ENCODE assay signal across 8 cellular contexts in the genomic region with DNA sequence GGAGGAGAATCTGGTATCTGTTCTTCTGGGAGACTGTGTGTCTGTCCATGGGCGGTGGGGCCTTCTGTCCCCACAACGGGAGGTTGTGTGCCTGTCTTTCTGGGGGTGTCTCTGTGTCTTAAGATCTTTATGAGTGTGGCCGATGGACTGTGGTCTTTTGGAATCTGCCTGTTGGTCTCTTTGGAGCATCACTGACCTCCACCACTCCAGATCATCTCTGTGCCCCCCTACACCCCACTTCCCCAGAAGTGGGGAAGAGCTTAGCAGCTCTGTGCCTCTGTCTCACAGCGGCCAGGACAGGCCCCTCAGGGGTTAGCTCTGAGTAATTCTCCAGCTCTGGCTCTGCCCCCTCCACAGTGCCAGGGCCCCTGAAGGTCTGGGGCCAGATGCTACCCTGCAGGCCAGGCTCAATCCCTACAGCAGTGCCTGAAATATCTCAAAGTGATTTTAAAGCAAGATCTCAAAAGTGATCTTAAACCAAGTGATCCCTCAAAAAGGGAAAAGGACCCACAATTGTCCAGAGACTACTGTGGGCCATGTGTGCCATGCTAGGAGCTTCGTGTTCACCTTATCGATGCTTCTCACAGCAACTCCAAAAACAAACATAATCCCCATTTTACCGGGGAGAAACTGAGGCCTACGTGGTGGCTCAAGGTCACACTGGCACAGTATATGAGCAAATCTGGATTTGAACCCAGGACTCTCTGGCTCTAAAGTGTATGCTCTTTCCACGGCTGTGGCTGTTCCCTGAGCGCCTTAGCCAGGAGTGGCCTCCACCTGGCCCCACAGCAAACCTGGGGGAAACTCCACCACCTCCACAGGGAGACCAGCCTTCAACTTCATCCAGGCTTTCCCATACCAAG. TPM values are rescaled to one million over a fixed set of nuclear protein-coding genes. Genes with fewer than 3 reads are reported as not detected.
DNase-seq lines count a peak whose midpoint lies in the region; ATAC-seq, FAIRE-seq and TF ChIP-seq lines count a peak whose summit lies in the region.

No MANE protein-coding gene starts in this region.

- no peak overlapping the region for H3K56ac ChIP-seq in H1 (replicated peaks; ENCODE audit: insufficient read length, low read depth, low read length)

- no peaks in the 10 kb centered on the region for H4K20me1 ChIP-seq in BLaER1
- H4K20me1 ChIP-seq in H1 (replicated peaks in 1 of 2; ENCODE audit: control insufficient read depth in 1 of 2, insufficient read depth in 2 of 2, low read length in 2 of 2) = peaks cover 0 to 3% of the 10 kb centered on the region in 2 experiments
- H4K20me1 ChIP-seq in neural progenitor cell (ENCODE audit: low read depth) = no peaks in the 10 kb centered on the region

- peaks cover 55% of the 10 kb centered on the region for H3K4me1 ChIP-seq in BLaER1
- peaks cover 0 to 8% (median 4%) of the 10 kb centered on the region in 4 experiments; a peak in 4 of 7 replicates for H3K4me1 ChIP-seq in H1 (replicated peaks in 1 of 4; ENCODE audit: control insufficient read depth in 3 of 4, insufficient read depth in 4 of 4, low read length in 3 of 4)
- peaks cover 12% of the 10 kb centered on the region for H3K4me1 ChIP-seq in neural progenitor cell
- peaks cover 0 to 10% of the 10 kb centered on the region in 2 donors for H3K4me1 ChIP-seq in adrenal gland (replicated peaks in 1 of 2)

- H3K4me3 ChIP-seq in BLaER1 (peak overlapping the region; percentile 64), H1 (ENCODE audit: extremely low read depth in 1 of 4, insufficient read depth in 2 of 4, low read depth in 3 of 4, low read length in 4 of 4) (peak overlapping the region; percentile 31 to 60 (median 46)), neural progenitor cell (peak overlapping the region; percentile 46), adrenal gland (peak overlapping the region in 1 of 4 donors; percentile 60)

- H2BK12ac ChIP-seq in H1 (ENCODE audit: low read depth, low read length) = no peak overlapping the region

- CTCF ChIA-PET in H1 (lab: Charles Lee; ENCODE audit: partially characterized antibody) = interaction anchor here (0.8 to 36.8 kb wide), 23 partner anchors 6 to 734 kb away, joined by 3 to 1250 read pairs (median 5); a partner anchor contains a TSS

- TF ChIP-seq POLR2A in H1 (IDR thresholded peaks at IDR 0.05; ENCODE audit: control extremely low read depth in 1 of 2, low read depth in 2 of 2, low read length in 2 of 2) (no peak), adrenal gland (IDR thresholded peaks at IDR 0.05) (no peak)

- no peak overlapping the region for H3K23ac ChIP-seq in H1 (ENCODE audit: insufficient read length)

- DNase-seq in NCI-H226 = peak; percentile 51
- no peak for DNase-seq in H1 (ENCODE audit: low read depth in 1 of 2, low spot score in 2 of 2)
- no peak for DNase-seq in neural progenitor cell (ENCODE audit: low spot score)
- no peak for DNase-seq in iPS-NIHi11 (ENCODE audit: low spot score)
- DNase-seq in adrenal gland = no peak

- H2AK5ac ChIP-seq in H1 (ENCODE audit: low read depth, low read length) = no peak overlapping the region

- peaks cover 16% of the 10 kb centered on the region for H3K4me1 Mint-ChIP-seq in neural progenitor cell

- peak overlapping the region; percentile 38; the same call in 1 of the 2 replicates for H4K8ac ChIP-seq in H1 (ENCODE audit: extremely low read depth, insufficient read depth, low read length)

- no peak overlapping the region for H4K5ac ChIP-seq in H1 (ENCODE audit: insufficient read length, low read depth, low read length)

- intact Hi-C loops in adrenal gland (cut with DNase I) = loop anchor here (5.0 to 10.0 kb wide), 5 partner anchors 293 to 730 kb away; a partner anchor contains a TSS

- no peaks in the 10 kb centered on the region for H3K36me3 Mint-ChIP-seq in neural progenitor cell

- POLR2A ChIA-PET in H1 (lab: Charles Lee; ENCODE audit: partially characterized antibody) = interaction anchor here (1.0 to 1.3 kb wide), 2 partner anchors 131 to 625 kb away, joined by 3 read pairs; a partner anchor contains a TSS

- WGBS in H1 (ENCODE audit: extremely low coverage in 1 of 2, insufficient coverage in 1 of 2, insufficient read length in 1 of 2, insufficient replicate concordance in 2 of 2, low coverage in 1 of 2, low lambda C conversion rate in 2 of 2, missing lambda C conversion rate in 1 of 2), 2 experiments = 84% methylated on average over 10 of the region's 10 CpGs; no CpG with 5 or more reads in 1 of the 2 experiments
- WGBS in adrenal gland, 4 donors = 65 to 91% (median 71%) methylated on average over 9 to 10 of the region's 10 CpGs

- no peaks in the 10 kb centered on the region for H3F3A ChIP-seq in neural progenitor cell (ENCODE audit: low read depth)

- H2AFZ ChIP-seq in H1 (ENCODE audit: low read length) = peak overlapping the region; percentile 61; the same call in 1 of the 2 replicates
- no peak overlapping the region for H2AFZ ChIP-seq in neural progenitor cell (replicated peaks)

- ATAC-seq in HG03175 (IDR thresholded peaks at IDR 0.05; ENCODE audit: unreplicated experiment) = no peak
- ATAC-seq in HG03108 (IDR thresholded peaks at IDR 0.05; ENCODE audit: unreplicated experiment) = no peak

- H2BK15ac ChIP-seq in H1 (ENCODE audit: low read length) = no peak overlapping the region

- peaks cover 8% of the 10 kb centered on the region; the same call in 1 of the 2 replicates for H3K23me2 ChIP-seq in H1 (ENCODE audit: low read depth, low read length)

- TF ChIP-seq EP300 in H1 (IDR thresholded peaks at IDR 0.05; ENCODE audit: borderline replicate concordance in 1 of 2, low read depth in 2 of 2, low read length in 2 of 2) = no peak

- H3K14ac ChIP-seq in H1 (ENCODE audit: insufficient read length) = no peak overlapping the region

- no peak overlapping the region for H2BK5ac ChIP-seq in H1 (ENCODE audit: low read depth, low read length)

- H3K27me3 ChIP-seq in BLaER1 (no peaks in the 10 kb centered on the region), H1 (replicated peaks in 1 of 4; ENCODE audit: control insufficient read depth in 3 of 4, extremely low read depth in 1 of 4, insufficient read depth in 3 of 4, low read length in 3 of 4) (peaks cover 0 to 22% (median 17%) of the 10 kb centered on the region in 4 experiments; a peak in 5 of 7 replicates), neural progenitor cell (peaks cover 31% of the 10 kb centered on the region), adrenal gland (no peaks in the 10 kb centered on the region)

- H3K79me2 ChIP-seq in H1 (ENCODE audit: control insufficient read depth in 1 of 2, insufficient read depth in 2 of 2, low read length in 2 of 2) = no peaks in the 10 kb centered on the region
- H3K79me2 ChIP-seq in neural progenitor cell (ENCODE audit: low read depth) = no peaks in the 10 kb centered on the region

- peak overlapping the region; percentile 74 for H3K27ac Mint-ChIP-seq in neural progenitor cell

- no peaks in the 10 kb centered on the region for H3K36me3 ChIP-seq in BLaER1
- no peaks in the 10 kb centered on the region for H3K36me3 ChIP-seq in H1 (ENCODE audit: control insufficient read depth in 2 of 4, insufficient read depth in 4 of 4, low read length in 3 of 4)
- no peaks in the 10 kb centered on the region for H3K36me3 ChIP-seq in neural progenitor cell
- no peaks in the 10 kb centered on the region for H3K36me3 ChIP-seq in adrenal gland (replicated peaks in 1 of 2)

- no peak overlapping the region for H2BK20ac ChIP-seq in H1 (ENCODE audit: low read length)

- H3K27ac ChIP-seq in BLaER1 = peak overlapping the region; percentile 44
- no peak overlapping the region for H3K27ac ChIP-seq in H1 (ENCODE audit: low read depth, low read length)
- no peak overlapping the region for H3K27ac ChIP-seq in neural progenitor cell
- H3K27ac ChIP-seq in adrenal gland = peak overlapping the region in 1 of 5 donors; percentile 30

- TF ChIP-seq RAD21 in H1 (IDR thresholded peaks at IDR 0.05 in 1 of 2, conservative IDR thresholded peaks at IDR 0.05 in 1 of 2; ENCODE audit: low read depth in 2 of 2, low read length in 2 of 2) = no peak

- no peak overlapping the region for H3K4ac ChIP-seq in H1 (replicated peaks; ENCODE audit: insufficient read length, low read depth, low read length)

- H3K4me2 ChIP-seq in BLaER1 = peak overlapping the region; percentile 95
- H3K4me2 ChIP-seq in H1 (ENCODE audit: insufficient read depth in 1 of 2, low read depth in 2 of 2, low read length in 2 of 2) = peak overlapping the region; percentile 71 to 80
- peak overlapping the region; percentile 82 for H3K4me2 ChIP-seq in neural progenitor cell

- no peak for FAIRE-seq in H1 (lab: Jason Lieb, UNC)

- no peak overlapping the region for H2BK120ac ChIP-seq in H1 (replicated peaks; ENCODE audit: low read depth, low read length)

- TF ChIP-seq CTCF in H1 (IDR thresholded peaks at IDR 0.05; ENCODE audit: control extremely low read depth in 1 of 3, insufficient read depth in 1 of 3, low read depth in 1 of 3, low read length in 3 of 3) = no peak
- no peak for TF ChIP-seq CTCF in neural progenitor cell (IDR thresholded peaks at IDR 0.05)
- no peak for TF ChIP-seq CTCF in adrenal gland (IDR thresholded peaks at IDR 0.05)

- no peaks in the 10 kb centered on the region for H3K9me3 Mint-ChIP-seq in neural progenitor cell

- no peak overlapping the region for H3K18ac ChIP-seq in H1 (ENCODE audit: extremely low read depth, low read length)

- no peaks in the 10 kb centered on the region for H3K79me1 ChIP-seq in H1 (ENCODE audit: low read depth, low read length)

- no peak overlapping the region for H4K91ac ChIP-seq in H1 (replicated peaks; ENCODE audit: insufficient read length, low read length)

- H3K9me3 ChIP-seq in BLaER1 (no peaks in the 10 kb centered on the region), H1 (ENCODE audit: insufficient read depth in 2 of 2, low read depth in 1 of 2, low read length in 1 of 2) (no peaks in the 10 kb centered on the region), neural progenitor cell (ENCODE audit: low read depth) (no peaks in the 10 kb centered on the region), adrenal gland (replicated peaks in 1 of 3) (no peaks in the 10 kb centered on the region)

- H3K4me3 Mint-ChIP-seq in neural progenitor cell = peak overlapping the region; percentile 79

- peaks cover 29% of the 10 kb centered on the region for H3K27me3 Mint-ChIP-seq in neural progenitor cell (ENCODE audit: insufficient read depth, low read depth)

- H3K9ac ChIP-seq in BLaER1 (peak overlapping the region; percentile 59), H1 (replicated peaks in 1 of 4; ENCODE audit: extremely low read depth in 1 of 4, low read depth in 3 of 4, low read length in 3 of 4) (no peak overlapping the region), neural progenitor cell (no peak overlapping the region)

RNA-seq across cellular contexts. Expression of a gene that starts 26.0 kb away (rescaled TPM):
- total RNA-seq in H1 (2021; fragmentation: NEBNext Ultra II Directional; extraction: Animal tissue kit (Norgen Biotek cat#: 25700)) = not detected in 2 replicates
- polyA plus RNA-seq in H1 (2011; rRNA removed) = not detected in 2 replicates
- polyA plus RNA-seq in H1 (2011; cell fraction: cytosol; rRNA removed) = not detected
- not detected for polyA plus RNA-seq in H1 (2011; cell fraction: nucleus; rRNA removed)
- polyA plus RNA-seq in H1 (2012, experiment 1 of 2) = not detected in 4 replicates
- not detected for polyA plus RNA-seq in H1 (2012, experiment 2 of 2)
- polyA plus RNA-seq in H1 (2013, experiment 1 of 2) = not detected
- polyA plus RNA-seq in H1 (2013, experiment 2 of 2) = not detected
- polyA minus RNA-seq in H1 (2011; rRNA and poly(A)+ RNA removed) = not detected in 2 replicates
- not detected for polyA minus RNA-seq in H1 (2011; cell fraction: cytosol; rRNA and poly(A)+ RNA removed)
- polyA minus RNA-seq in H1 (2011; cell fraction: nucleus; rRNA and poly(A)+ RNA removed) = not detected
- not detected in 2 replicates for total RNA-seq in neural progenitor cell (ENCODE audit: low replicate concordance)
- not detected for total RNA-seq in adrenal gland
- polyA plus RNA-seq in adrenal gland = under 1 TPM in 1 of 3 donors, not detected in 2; 0.34 TPM

RNA-seq across cellular contexts. Expression of a gene that starts 30.1 kb away (rescaled TPM):
- total RNA-seq in H1 (2021; fragmentation: NEBNext Ultra II Directional; extraction: Animal tissue kit (Norgen Biotek cat#: 25700)) = 283 and 290 TPM in 2 replicates
- 280 and 311 TPM in 2 replicates for polyA plus RNA-seq in H1 (2011; rRNA removed)
- 279 TPM for polyA plus RNA-seq in H1 (2011; cell fraction: cytosol; rRNA removed)
- 247 TPM for polyA plus RNA-seq in H1 (2011; cell fraction: nucleus; rRNA removed)
- polyA plus RNA-seq in H1 (2012, experiment 1 of 2) = 299 to 366 TPM (median 352 TPM) in 4 replicates
- polyA plus RNA-seq in H1 (2012, experiment 2 of 2) = 463 TPM
- polyA plus RNA-seq in H1 (2013, experiment 1 of 2) = 311 TPM
- polyA plus RNA-seq in H1 (2013, experiment 2 of 2) = 291 TPM
- polyA minus RNA-seq in H1 (2011; rRNA and poly(A)+ RNA removed) = 235 and 239 TPM in 2 replicates
- polyA minus RNA-seq in H1 (2011; cell fraction: cytosol; rRNA and poly(A)+ RNA removed) = 185 TPM
- polyA minus RNA-seq in H1 (2011; cell fraction: nucleus; rRNA and poly(A)+ RNA removed) = 128 TPM
- total RNA-seq in neural progenitor cell (ENCODE audit: low replicate concordance) = 168 and 184 TPM in 2 replicates
- 100 to 1,000 TPM in 1 of 8 donors, 10 to 100 TPM in 7; 36.0 to 198 (median 71.0) TPM for total RNA-seq in adrenal gland
- 100 to 1,000 TPM in 2 of 3 donors, 10 to 100 TPM in 1; 49.0 to 102 (median 102) TPM for polyA plus RNA-seq in adrenal gland

RNA-seq across cellular contexts. Expression of a gene that starts 40.7 kb away (rescaled TPM):
- not detected in 2 replicates for total RNA-seq in H1 (2021; fragmentation: NEBNext Ultra II Directional; extraction: Animal tissue kit (Norgen Biotek cat#: 25700))
- polyA plus RNA-seq in H1 (2011; rRNA removed) (not detected in 2 replicates), adrenal gland (under 1 TPM in 1 of 3 donors, not detected in 2; 0.24 TPM)
- polyA plus RNA-seq in H1 (2011; cell fraction: cytosol; rRNA removed) = not detected
- not detected for polyA plus RNA-seq in H1 (2011; cell fraction: nucleus; rRNA removed)
- polyA plus RNA-seq in H1 (2012, experiment 1 of 2) = not detected in 4 replicates
- not detected for polyA plus RNA-seq in H1 (2012, experiment 2 of 2)
- not detected for polyA plus RNA-seq in H1 (2013, experiment 1 of 2)
- polyA plus RNA-seq in H1 (2013, experiment 2 of 2) = not detected
- not detected in 2 replicates for polyA minus RNA-seq in H1 (2011; rRNA and poly(A)+ RNA removed)
- not detected for polyA minus RNA-seq in H1 (2011; cell fraction: cytosol; rRNA and poly(A)+ RNA removed)
- polyA minus RNA-seq in H1 (2011; cell fraction: nucleus; rRNA and poly(A)+ RNA removed) = not detected
- total RNA-seq in neural progenitor cell (ENCODE audit: low replicate concordance) (not detected in 2 replicates), adrenal gland (not detected)
